1 cellular context compared by ENCODE assay signal in genomic region chr10:92592761-92593552, GRCh38.
TF ChIP-seq lines count a peak whose summit lies in the region.

Gene KIF11, plus strand, starts transcription at chr10:92593130. Its CDS starts 246 bp downstream, at chr10:92593376.

TF ChIP-seq in GM12878, 131 proteins besides CTCF, POLR2A, EP300 and RAD21 (continued from another document):
- TF ChIP-seq ZNF687 (IDR thresholded peaks at IDR 0.05) (peak; percentile 37; the same call in 1 of the 2 replicates), ATF2 (IDR thresholded peaks at IDR 0.05; ENCODE audit: low read length) (no peak), CBX5 (IDR thresholded peaks at IDR 0.05; ENCODE audit: low read depth) (0 out of 2 replicates have a peak, but pooled peaks have one; percentile 81), RB1 (IDR thresholded peaks at IDR 0.05; ENCODE audit: borderline replicate concordance) (peak; percentile 88; the same call in 1 of the 2 replicates), RBBP5 (conservative IDR thresholded peaks at IDR 0.05) (no peak), CBFB (IDR thresholded peaks at IDR 0.05; ENCODE audit: low read depth) (peak; percentile 18; the same call in 1 of the 2 replicates), GATAD2B (conservative IDR thresholded peaks at IDR 0.05; ENCODE audit: low read depth) (peak; percentile 93), TBL1XR1 (IDR thresholded peaks at IDR 0.05; ENCODE audit: low read depth, low read length) (peak; percentile 50; the same call in 1 of the 2 replicates), SMAD1 (IDR thresholded peaks at IDR 0.05; ENCODE audit: low read depth, partially characterized antibody) (peak; percentile 86), ZNF217 (IDR thresholded peaks at IDR 0.05) (no peak)
